23 cellular contexts compared by ENCODE assay signal in the genomic region with DNA sequence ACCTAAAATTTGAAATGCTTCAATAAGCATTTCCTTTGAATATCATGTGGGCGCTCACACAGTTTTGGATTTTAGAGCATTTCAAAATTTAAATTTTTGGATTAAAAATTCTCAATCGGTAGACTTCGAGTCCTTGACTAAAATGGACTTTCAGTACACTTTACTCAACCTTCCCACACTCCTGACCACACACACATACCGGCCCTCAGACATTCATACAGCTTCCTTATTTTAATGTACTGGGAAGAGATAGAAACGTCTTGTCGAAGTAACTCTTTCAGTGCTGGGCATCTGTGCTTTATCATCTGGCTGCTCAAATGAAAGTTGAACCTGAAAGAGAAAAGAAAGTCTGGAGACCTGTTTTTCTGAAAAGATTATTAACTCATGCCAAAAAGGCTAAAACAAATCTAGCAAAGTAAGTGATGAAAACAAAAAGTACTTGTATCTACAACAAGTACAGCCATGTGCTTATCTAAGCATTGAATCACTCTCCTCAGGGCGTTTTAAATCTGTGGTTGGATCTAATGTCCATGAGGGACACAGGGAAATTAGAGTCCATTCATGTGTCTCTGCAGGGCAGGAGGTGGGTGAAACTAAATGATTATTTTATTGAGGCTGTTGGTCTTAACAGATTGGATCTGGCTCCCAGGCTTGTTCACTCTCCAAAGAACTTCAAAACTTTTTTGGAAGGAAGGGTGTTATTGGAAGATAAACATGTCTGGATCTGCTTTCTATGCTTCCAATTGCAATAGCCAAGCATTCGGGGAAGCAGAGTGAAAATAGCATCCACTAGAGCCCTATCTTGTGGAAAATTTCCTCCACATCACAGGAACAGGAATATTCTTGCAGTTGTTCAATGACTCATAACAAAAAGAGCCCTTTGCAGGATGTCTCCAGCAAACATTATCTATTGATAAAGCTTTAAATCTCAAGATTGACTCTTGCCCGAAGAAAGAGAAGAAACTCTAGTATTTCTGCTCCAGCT. TPM values are rescaled to one million over a fixed set of nuclear protein-coding genes. Genes with fewer than 3 reads are reported as not detected.
DNase-seq lines count a peak whose midpoint lies in the region; ATAC-seq and TF ChIP-seq lines count a peak whose summit lies in the region.
"Had no signal": no experiment of that assay in that cellular context is flagged by ENCODE, and none has a peak within 500 bp of the region (broad histone marks: within the 10 kb centered on the region; RNA-seq: fewer than 3 reads in every experiment).

No MANE protein-coding gene starts in this region.

- no peak overlapping the region for H3K4ac ChIP-seq in H9 (ENCODE audit: low read depth, low read length)

- H3K36me3 ChIP-seq in RWPE2 (ENCODE audit: low read depth) (no peaks in the 10 kb centered on the region), upper lobe of left lung (no peaks in the 10 kb centered on the region)
- H3K36me3 ChIP-seq: gastroesophageal sphincter, neutrophil, SJCRH30 had no signal

- no peak overlapping the region for H3K14ac ChIP-seq in H9 (ENCODE audit: insufficient read depth, low read length)

- H3K27ac ChIP-seq in RWPE2 (ENCODE audit: poor library complexity, severe bottlenecking), result no peak overlapping the region
- H3K27ac ChIP-seq in substantia nigra (ENCODE audit: low read depth, low read length, poor library complexity, severe bottlenecking), result no peak overlapping the region
- H3K27ac ChIP-seq in H9 (ENCODE audit: insufficient read length, low read depth, low read length), result no peak overlapping the region
- no peak overlapping the region for H3K27ac ChIP-seq in upper lobe of left lung
- H3K27ac ChIP-seq: gastroesophageal sphincter, neutrophil, SJCRH30 had no signal

- H2BK15ac ChIP-seq in H9 (ENCODE audit: low read depth, low read length), result no peak overlapping the region

- no peak overlapping the region for H2BK12ac ChIP-seq in H9 (ENCODE audit: insufficient read length, low read depth, low read length)

- no peaks in the 10 kb centered on the region for H3K9me3 ChIP-seq in RWPE2 (ENCODE audit: severe bottlenecking)
- H3K9me3 ChIP-seq in H9 (ENCODE audit: control insufficient read depth, low read depth, low read length), result no peaks in the 10 kb centered on the region
- no peaks in the 10 kb centered on the region for H3K9me3 ChIP-seq in upper lobe of left lung
- H3K9me3 ChIP-seq: gastroesophageal sphincter, neutrophil, SJCRH30 had no signal

- H3K9me3 Mint-ChIP-seq in H9, result no peaks in the 10 kb centered on the region; a peak in 1 of 5 replicates
- H3K9me3 Mint-ChIP-seq: endodermal cell had no signal

- no peaks in the 10 kb centered on the region; a peak in 1 of 7 replicates for H3K36me3 Mint-ChIP-seq in H9 (ENCODE audit: insufficient read depth in 1 of 3, low read depth in 3 of 3)

- no CpG with 5 or more reads among the region's 9 CpGs for WGBS in H9 (ENCODE audit: extremely low coverage, insufficient read length, low lambda C conversion rate)
- WGBS in upper lobe of left lung, 2 donors, result 58 to 60% methylated on average over 9 of the region's 9 CpGs

- H3K4me1 ChIP-seq in RWPE2 (ENCODE audit: insufficient read depth, poor library complexity, severe bottlenecking) (peaks cover 2% of the 10 kb centered on the region), H9 (ENCODE audit: insufficient read depth, low read length) (no peaks in the 10 kb centered on the region), upper lobe of left lung (no peaks in the 10 kb centered on the region)
- H3K4me1 ChIP-seq: SJCRH30 had no signal

- H3K4me3 ChIP-seq in RWPE2 (ENCODE audit: severe bottlenecking) (no peak overlapping the region), upper lobe of left lung (no peak overlapping the region)
- H3K4me3 ChIP-seq: gastroesophageal sphincter, SJCRH30 had no signal

- no peaks in the 10 kb centered on the region for H4K20me1 ChIP-seq in H9 (ENCODE audit: control insufficient read depth, insufficient read depth, insufficient read length)

- no peak overlapping the region for H2BK120ac ChIP-seq in H9 (ENCODE audit: low read depth, low read length, poor library complexity, severe bottlenecking)

- no peak overlapping the region for H4K5ac ChIP-seq in H9 (ENCODE audit: insufficient read length, low read depth, low read length)

- TF ChIP-seq EP300 in upper lobe of left lung (IDR thresholded peaks at IDR 0.05), result no peak

- no peak overlapping the region for H2BK5ac ChIP-seq in H9 (ENCODE audit: insufficient read length, low read length)

- no peak overlapping the region for H3K23ac ChIP-seq in H9 (ENCODE audit: insufficient read length, low read depth, low read length)

- H2BK20ac ChIP-seq in H9 (ENCODE audit: low read depth, low read length, poor library complexity, severe bottlenecking), result no peak overlapping the region

- H3K23me2 ChIP-seq in H9 (ENCODE audit: insufficient read length, low read depth, low read length, poor library complexity, severe bottlenecking), result no peaks in the 10 kb centered on the region

- no peak overlapping the region for H3K27ac Mint-ChIP-seq in H9
- H3K27ac Mint-ChIP-seq: endodermal cell had no signal

- no peak overlapping the region for H4K91ac ChIP-seq in H9 (ENCODE audit: insufficient read length, low read depth, low read length)

- 0 out of 4 replicates have a peak, but pooled peaks cover 0 to 5% of the 10 kb centered on the region in 2 experiments for H3K4me1 Mint-ChIP-seq in H9
- H3K4me1 Mint-ChIP-seq: endodermal cell had no signal

- H4K8ac ChIP-seq in H9 (replicated peaks; ENCODE audit: insufficient read length, low read depth, low read length), result no peak overlapping the region

- TF ChIP-seq CTCF in RWPE2 (IDR thresholded peaks at IDR 0.05; ENCODE audit: poor library complexity, severe bottlenecking) (no peak), H9 (conservative IDR thresholded peaks at IDR 0.05) (no peak), upper lobe of left lung (IDR thresholded peaks at IDR 0.05) (no peak)

- no peak overlapping the region for H3K4me2 ChIP-seq in H9 (ENCODE audit: insufficient read depth, insufficient read length, low read length)

- no peak overlapping the region for H2AFZ ChIP-seq in H9 (ENCODE audit: low read length)

- ATAC-seq in RWPE2 (ENCODE audit: low read depth) (0 out of 3 replicates have a peak, but pooled peaks have one; percentile 33), upper lobe of left lung (ENCODE audit: low FRiP score in 2 of 2) (no peak)
- ATAC-seq: gastroesophageal sphincter, HCT116, left lobe of liver had no signal

- H2AK5ac ChIP-seq in H9 (ENCODE audit: insufficient read length, low read length), result no peak overlapping the region

- no peak for TF ChIP-seq POLR2A in upper lobe of left lung (IDR thresholded peaks at IDR 0.05)

- peak; percentile 35 for DNase-seq in ELR (ENCODE audit: low read depth)
- no peak for DNase-seq in RWPE2 (ENCODE audit: low spot score)
- DNase-seq in epidermal melanocyte (ENCODE audit: insufficient read length, low spot score), result peak; percentile 17
- peak; percentile 26 for DNase-seq in myocyte (ENCODE audit: low read depth)
- no peak for DNase-seq in substantia nigra (lab: John Stamatoyannopoulos, UW)
- DNase-seq in H9, result no peak
- DNase-seq in stimulated activated CD4-positive, alpha-beta T cell treated with anti-CD3 and anti-CD28 coated beads, Interleukin-4, amount 100 ng/mL, for 24 hours, result no peak
- no peak for DNase-seq in upper lobe of left lung
- DNase-seq: amniotic stem cell; endodermal cell; NCI-H1105; NCI-H2107; retina; stimulated activated naive CD4-positive, alpha-beta T cell; T-helper 2 cell had no signal

- H3K79me2 ChIP-seq in H9 (ENCODE audit: insufficient read depth, low read length), result no peaks in the 10 kb centered on the region; the same call in 1 of the 2 replicates

- H3K79me1 ChIP-seq in H9 (ENCODE audit: insufficient read depth, low read depth, low read length, poor library complexity, severe bottlenecking), result no peaks in the 10 kb centered on the region

- H3T11ph ChIP-seq in H9 (ENCODE audit: low read length), result no peak overlapping the region

- H3K9ac ChIP-seq in H9 (ENCODE audit: extremely low read depth, insufficient read length, low read length), result no peak overlapping the region

- H3K27me3 ChIP-seq in RWPE2 (ENCODE audit: insufficient read depth, poor library complexity, severe bottlenecking) (no peaks in the 10 kb centered on the region), H9 (ENCODE audit: insufficient read depth, low read length) (no peaks in the 10 kb centered on the region), upper lobe of left lung (no peaks in the 10 kb centered on the region)
- H3K27me3 ChIP-seq: gastroesophageal sphincter, neutrophil, SJCRH30 had no signal

- H3K18ac ChIP-seq in H9 (ENCODE audit: insufficient read length, low read depth, low read length), result no peak overlapping the region

- no peak overlapping the region for H3K56ac ChIP-seq in H9 (ENCODE audit: insufficient read length, low read depth, low read length)

- H3K27me3 Mint-ChIP-seq in H9 (ENCODE audit: low read depth), result no peaks in the 10 kb centered on the region; the same call in 1 of the 2 replicates

- H3K4me3 Mint-ChIP-seq in H9, result no peak overlapping the region
- H3K4me3 Mint-ChIP-seq: endodermal cell had no signal

RNA-seq across cellular contexts. Expression of a gene that starts 47.0 kb away (rescaled TPM):
- total RNA-seq in myocyte (not detected in 2 replicates), H9 (2021) (not detected in 2 replicates), upper lobe of left lung (not detected)
- polyA plus RNA-seq in myocyte (2012), result not detected
- total RNA-seq: cerebellum, endodermal cell, gastroesophageal sphincter, left lobe of liver, mucosa of gallbladder, SJCRH30, urinary bladder had no signal
- polyA plus RNA-seq: urinary bladder had no signal

RNA-seq across cellular contexts. Expression of a gene that starts 47.4 kb away (rescaled TPM):
- not detected in 2 replicates for total RNA-seq in myocyte
- not detected for polyA plus RNA-seq in myocyte (2012)
- total RNA-seq in H9 (2021), result not detected in 2 replicates
- 10 to 100 TPM in 5 of 6 donors, 1 to 10 TPM in 1; 5.2 to 79.3 (median 17.3) TPM for total RNA-seq in upper lobe of left lung
- total RNA-seq: cerebellum, endodermal cell had no signal

RNA-seq across cellular contexts. Expression of a gene that starts 57.6 kb away (rescaled TPM):
- 2.2 and 2.9 TPM in 2 replicates for total RNA-seq in myocyte
- 2.9 TPM for polyA plus RNA-seq in myocyte (2012)
- total RNA-seq in H9 (2021), result not detected in 2 replicates
- total RNA-seq in upper lobe of left lung, result 100 to 1,000 TPM in 1 of 6 donors, 10 to 100 TPM in 5; 25.1 to 122 (median 41.7) TPM
- total RNA-seq: endodermal cell had no signal

Comparison
In these comparisons a context has a peak if more than half of its experiments do, and no peak if none do; other contexts are left out.
1. DNase-seq: peak in ELR (single experiment), epidermal melanocyte (single experiment) and myocyte (single experiment); none in RWPE2 (single experiment), substantia nigra (0 of 49), H9 (single experiment), stimulated activated CD4-positive, alpha-beta T cell treated with anti-CD3 and anti-CD28 coated beads, Interleukin-4, amount 100 ng/mL, for 24 hours (single experiment) and upper lobe of left lung (0 of 2).